21 cellular contexts compared by ENCODE assay signal in the genomic region with DNA sequence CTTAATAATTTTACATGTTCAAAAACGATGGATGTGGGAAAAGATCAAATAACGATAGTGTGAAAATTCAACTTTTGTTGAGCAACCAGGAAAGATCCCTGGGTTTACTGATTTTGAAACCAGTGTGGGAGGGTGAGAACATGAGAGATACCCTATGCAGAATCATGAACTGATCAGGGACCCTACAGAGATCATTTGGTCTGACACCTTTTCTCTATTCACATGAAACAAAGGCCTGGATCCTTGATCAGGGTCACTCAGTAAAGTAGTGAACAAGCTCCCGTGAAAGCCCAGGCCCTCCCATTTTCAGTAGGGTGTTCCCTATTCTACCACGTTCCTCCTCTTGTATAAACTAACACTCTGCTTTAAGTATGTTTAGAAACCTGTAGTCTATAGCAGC.
DNase-seq lines count a peak whose midpoint lies in the region; ATAC-seq, FAIRE-seq and TF ChIP-seq lines count a peak whose summit lies in the region.
"Had no signal": no experiment of that assay in that cellular context is flagged by ENCODE, and none has a peak within 500 bp of the region (broad histone marks: within the 10 kb centered on the region; RNA-seq: fewer than 3 reads in every experiment).

No MANE protein-coding gene starts in this region.

- CTCF ChIA-PET in activated CD8-positive, alpha-beta T cell treated with anti-CD3 and anti-CD28 coated beads for 36 hours (lab: Charles Lee): interaction anchor here (0.8 kb wide), 2 partner anchors 16 to 42 kb away, joined by 3 to 4 read pairs; no protein-coding TSS in a partner anchor
- CTCF ChIA-PET in activated CD8-positive, alpha-beta T cell treated with anti-CD3 and anti-CD28 coated beads, Interleukin-2, amount 10 ng/mL, durations not matched to agents 7 days and 5 days (lab: Charles Lee): interaction anchor here (0.6 to 1.2 kb wide), 2 partner anchors 40 to 43 kb away, joined by 3 to 5 read pairs; no protein-coding TSS in a partner anchor

- ATAC-seq in activated CD8-positive, alpha-beta T cell treated with anti-CD3 and anti-CD28 coated beads for 36 hours: peak; percentile 55
- ATAC-seq in activated CD8-positive, alpha-beta T cell treated with anti-CD3 and anti-CD28 coated beads, Interleukin-2, amount 10 ng/mL, durations not matched to agents 7 days and 5 days: no peak
- peak; percentile 20 for ATAC-seq in GM21390 (IDR thresholded peaks at IDR 0.05; ENCODE audit: unreplicated experiment)
- peak; percentile 59 for ATAC-seq in activated naive CD8-positive, alpha-beta T cell treated with anti-CD3 and anti-CD28 coated beads, Interleukin-2, amount 50 U/mL, for 24 hours
- ATAC-seq in Right ventricle myocardium superior (ENCODE audit: poor library complexity): no peak
- ATAC-seq in HG02981 (IDR thresholded peaks at IDR 0.05; ENCODE audit: unreplicated experiment): no peak
- ATAC-seq: CD8-positive, alpha-beta T cell had no signal

- intact Hi-C loops in activated CD8-positive, alpha-beta T cell treated with anti-CD3 and anti-CD28 coated beads for 36 hours (cut with micrococcal nuclease): no loop called here
- intact Hi-C loops in Right ventricle myocardium superior (cut with DNase I): no loop called here

- POLR2A ChIA-PET in activated CD8-positive, alpha-beta T cell treated with anti-CD3 and anti-CD28 coated beads for 36 hours (lab: Charles Lee): interaction anchor here (1.3 kb wide), 1 partner anchor 12 kb away, joined by 4 read pairs; no protein-coding TSS in a partner anchor
- POLR2A ChIA-PET in activated CD8-positive, alpha-beta T cell treated with anti-CD3 and anti-CD28 coated beads, Interleukin-2, amount 10 ng/mL, durations not matched to agents 7 days and 5 days (lab: Charles Lee): interaction anchor here (1.4 kb wide), 1 partner anchor 107 kb away, joined by 4 read pairs; no protein-coding TSS in a partner anchor

- H3K4me3 Mint-ChIP-seq in activated CD8-positive, alpha-beta T cell treated with anti-CD3 and anti-CD28 coated beads for 36 hours: no peak overlapping the region
- H3K4me3 Mint-ChIP-seq in activated CD8-positive, alpha-beta T cell treated with anti-CD3 and anti-CD28 coated beads, Interleukin-2, amount 10 ng/mL, durations not matched to agents 7 days and 5 days: no peak overlapping the region
- no peak overlapping the region for H3K4me3 Mint-ChIP-seq in activated naive CD8-positive, alpha-beta T cell treated with anti-CD3 and anti-CD28 coated beads, Interleukin-2, amount 50 U/mL, for 24 hours
- H3K4me3 Mint-ChIP-seq: CD8-positive, alpha-beta T cell had no signal

- peaks cover 66% of the 10 kb centered on the region for H3K4me1 Mint-ChIP-seq in activated CD8-positive, alpha-beta T cell treated with anti-CD3 and anti-CD28 coated beads for 36 hours (ENCODE audit: low read depth)
- H3K4me1 Mint-ChIP-seq in activated CD8-positive, alpha-beta T cell treated with anti-CD3 and anti-CD28 coated beads, Interleukin-2, amount 10 ng/mL, durations not matched to agents 7 days and 5 days (ENCODE audit: low read depth): peaks cover 63% of the 10 kb centered on the region
- peaks cover 77% of the 10 kb centered on the region for H3K4me1 Mint-ChIP-seq in activated naive CD8-positive, alpha-beta T cell treated with anti-CD3 and anti-CD28 coated beads, Interleukin-2, amount 50 U/mL, for 24 hours

- no peak for TF ChIP-seq CTCF in activated CD8-positive, alpha-beta T cell treated with anti-CD3 and anti-CD28 coated beads for 36 hours (IDR thresholded peaks at IDR 0.05)

- H3K9me3 Mint-ChIP-seq in activated CD8-positive, alpha-beta T cell treated with anti-CD3 and anti-CD28 coated beads for 36 hours: no peaks in the 10 kb centered on the region
- no peaks in the 10 kb centered on the region for H3K9me3 Mint-ChIP-seq in activated CD8-positive, alpha-beta T cell treated with anti-CD3 and anti-CD28 coated beads, Interleukin-2, amount 10 ng/mL, durations not matched to agents 7 days and 5 days (ENCODE audit: insufficient read depth)
- H3K9me3 Mint-ChIP-seq in activated naive CD8-positive, alpha-beta T cell treated with anti-CD3 and anti-CD28 coated beads, Interleukin-2, amount 50 U/mL, for 24 hours: no peaks in the 10 kb centered on the region
- H3K9me3 Mint-ChIP-seq: CD8-positive, alpha-beta T cell had no signal

- H3K36me3 Mint-ChIP-seq in activated CD8-positive, alpha-beta T cell treated with anti-CD3 and anti-CD28 coated beads for 36 hours (ENCODE audit: low read depth): no peaks in the 10 kb centered on the region
- peaks cover 4% of the 10 kb centered on the region for H3K36me3 Mint-ChIP-seq in activated CD8-positive, alpha-beta T cell treated with anti-CD3 and anti-CD28 coated beads, Interleukin-2, amount 10 ng/mL, durations not matched to agents 7 days and 5 days (ENCODE audit: low read depth)
- no peaks in the 10 kb centered on the region for H3K36me3 Mint-ChIP-seq in activated naive CD8-positive, alpha-beta T cell treated with anti-CD3 and anti-CD28 coated beads, Interleukin-2, amount 50 U/mL, for 24 hours (ENCODE audit: low read depth)
- H3K36me3 Mint-ChIP-seq: CD8-positive, alpha-beta T cell had no signal

- peak overlapping the region; percentile 30 for H3K27ac Mint-ChIP-seq in activated CD8-positive, alpha-beta T cell treated with anti-CD3 and anti-CD28 coated beads for 36 hours
- H3K27ac Mint-ChIP-seq in activated CD8-positive, alpha-beta T cell treated with anti-CD3 and anti-CD28 coated beads, Interleukin-2, amount 10 ng/mL, durations not matched to agents 7 days and 5 days: no peak overlapping the region
- peak overlapping the region; percentile 11 for H3K27ac Mint-ChIP-seq in activated naive CD8-positive, alpha-beta T cell treated with anti-CD3 and anti-CD28 coated beads, Interleukin-2, amount 50 U/mL, for 24 hours
- H3K27ac Mint-ChIP-seq: CD8-positive, alpha-beta T cell had no signal

- peak; percentile 85 for FAIRE-seq in GM12892 (lab: Jason Lieb, UNC)
- FAIRE-seq: D721Med, G401.6, H1 had no signal

- peaks cover 1% of the 10 kb centered on the region for H3K27me3 Mint-ChIP-seq in activated CD8-positive, alpha-beta T cell treated with anti-CD3 and anti-CD28 coated beads for 36 hours
- no peaks in the 10 kb centered on the region for H3K27me3 Mint-ChIP-seq in activated CD8-positive, alpha-beta T cell treated with anti-CD3 and anti-CD28 coated beads, Interleukin-2, amount 10 ng/mL, durations not matched to agents 7 days and 5 days (ENCODE audit: low read depth)
- H3K27me3 Mint-ChIP-seq in activated naive CD8-positive, alpha-beta T cell treated with anti-CD3 and anti-CD28 coated beads, Interleukin-2, amount 50 U/mL, for 24 hours: peaks cover 1% of the 10 kb centered on the region

- DNase-seq in activated CD8-positive, alpha-beta T cell treated with anti-CD3 and anti-CD28 coated beads for 36 hours: no peak
- no peak for DNase-seq in activated CD8-positive, alpha-beta T cell treated with anti-CD3 and anti-CD28 coated beads, Interleukin-2, amount 10 ng/mL, durations not matched to agents 7 days and 5 days
- no peak for DNase-seq in GM12892 (ENCODE audit: insufficient read length)
- no peak for DNase-seq in activated naive CD8-positive, alpha-beta T cell treated with anti-CD3 and anti-CD28 coated beads, Interleukin-2, amount 50 U/mL, for 24 hours
- DNase-seq in NCI-H2029 (lab: John Stamatoyannopoulos, UW): no peak
- no peak for DNase-seq in Right ventricle myocardium superior
- DNase-seq: CD8-positive, alpha-beta T cell; DND-41; KBM-7; MV-4-11; NCI-H1417; NCI-H187 treated with DMSO at 0.1 percent for 48 hours; NCI-H2171; NCI-H446; NCI-H69; SJCRH30 had no signal

- no peak for TF ChIP-seq POLR2A in GM12892 (IDR thresholded peaks at IDR 0.05; ENCODE audit: low read depth, low read length)

Comparison
In these comparisons a context has a peak if more than half of its experiments do, and no peak if none do; other contexts are left out.
1. ATAC-seq: peak in activated CD8-positive, alpha-beta T cell treated with anti-CD3 and anti-CD28 coated beads for 36 hours (single experiment), GM21390 (single experiment) and activated naive CD8-positive, alpha-beta T cell treated with anti-CD3 and anti-CD28 coated beads, Interleukin-2, amount 50 U/mL, for 24 hours (single experiment); none in activated CD8-positive, alpha-beta T cell treated with anti-CD3 and anti-CD28 coated beads, Interleukin-2, amount 10 ng/mL, durations not matched to agents 7 days and 5 days (single experiment), Right ventricle myocardium superior (single experiment) and HG02981 (single experiment).